ENCODE assay signal across 21 cellular contexts in genomic region chr4:96887857-96888256, GRCh38.
DNase-seq lines count a peak whose midpoint lies in the region; ATAC-seq, FAIRE-seq and TF ChIP-seq lines count a peak whose summit lies in the region.
"Had no signal": no experiment of that assay in that cellular context is flagged by ENCODE, and none has a peak within 500 bp of the region (broad histone marks: within the 10 kb centered on the region; RNA-seq: fewer than 3 reads in every experiment).

No MANE protein-coding gene starts in this region.

- H3K9ac ChIP-seq in H1 (replicated peaks in 1 of 4; ENCODE audit: extremely low read depth in 1 of 4, low read depth in 3 of 4, low read length in 3 of 4): 0 out of 7 replicates have a peak overlapping the region, but pooled peaks of 1 of the 4 experiments have one; percentile 32

- DNase-seq in HT1080 (ENCODE audit: low read depth) (peak; percentile 6), H1 (ENCODE audit: low read depth in 1 of 2, low spot score in 2 of 2) (no peak), islet precursor cell (peak; percentile 89), urothelium cell line (ENCODE audit: low spot score) (peak; percentile 3), body of pancreas (no peak), H4 (ENCODE audit: low spot score) (no peak)
- DNase-seq: BE2C; CD8-positive, alpha-beta T cell; COR-L47; DMS153; DMS79 treated with DMSO at 0.1 percent for 48 hours; GF-D8; GOT3; IMR-90; KBM-7 had no signal

- CTCF ChIA-PET in H1 (lab: Charles Lee; ENCODE audit: partially characterized antibody): interaction anchor here (0.6 kb wide), 1 partner anchor 184 kb away, joined by 4 read pairs; no protein-coding TSS in a partner anchor

- no peak overlapping the region for H3K14ac ChIP-seq in H1 (ENCODE audit: insufficient read length)

- no peak for ATAC-seq in GM18861 (IDR thresholded peaks at IDR 0.05; ENCODE audit: unreplicated experiment)
- no peak for ATAC-seq in body of pancreas
- no peak for ATAC-seq in GM21717 (IDR thresholded peaks at IDR 0.05; ENCODE audit: unreplicated experiment)
- ATAC-seq: A549; CD8-positive, alpha-beta T cell; HCT116 had no signal

- no peak overlapping the region for H4K91ac ChIP-seq in H1 (replicated peaks; ENCODE audit: insufficient read length, low read length)

- no peak overlapping the region for H2BK12ac ChIP-seq in H1 (ENCODE audit: low read depth, low read length)

- H3K18ac ChIP-seq in H1 (ENCODE audit: extremely low read depth, low read length): no peak overlapping the region

- H3K56ac ChIP-seq in H1 (replicated peaks; ENCODE audit: insufficient read length, low read depth, low read length): no peak overlapping the region

- H2BK120ac ChIP-seq in H1 (replicated peaks; ENCODE audit: low read depth, low read length): no peak overlapping the region

- POLR2A ChIA-PET in H1 (lab: Charles Lee; ENCODE audit: partially characterized antibody): no interaction called here

- no peak overlapping the region for H2AK5ac ChIP-seq in H1 (ENCODE audit: low read depth, low read length)

- no peak for TF ChIP-seq RAD21 in H1 (IDR thresholded peaks at IDR 0.05 in 1 of 2, conservative IDR thresholded peaks at IDR 0.05 in 1 of 2; ENCODE audit: low read depth in 2 of 2, low read length in 2 of 2)

- no peaks in the 10 kb centered on the region for H3K23me2 ChIP-seq in H1 (ENCODE audit: low read depth, low read length)

- no peak overlapping the region for H2BK20ac ChIP-seq in H1 (ENCODE audit: low read length)

- no peak for TF ChIP-seq CTCF in H1 (IDR thresholded peaks at IDR 0.05; ENCODE audit: control extremely low read depth in 1 of 3, insufficient read depth in 1 of 3, low read depth in 1 of 3, low read length in 3 of 3)
- no peak for TF ChIP-seq CTCF in body of pancreas (IDR thresholded peaks at IDR 0.05)

- H2BK15ac ChIP-seq in H1 (ENCODE audit: low read length): no peak overlapping the region

- H3K36me3 ChIP-seq in H1 (ENCODE audit: control insufficient read depth in 2 of 4, insufficient read depth in 4 of 4, low read length in 3 of 4) (no peaks in the 10 kb centered on the region), body of pancreas (replicated peaks in 1 of 2; ENCODE audit: insufficient read depth in 1 of 2, low read depth in 2 of 2) (no peaks in the 10 kb centered on the region)
- H3K36me3 ChIP-seq: BE2C had no signal

- FAIRE-seq in H1 (lab: Jason Lieb, UNC) (no peak), urothelium cell line (lab: Jason Lieb, UNC) (no peak)
- FAIRE-seq: A549, D721Med had no signal

- H4K8ac ChIP-seq in H1 (ENCODE audit: extremely low read depth, insufficient read depth, low read length): no peak overlapping the region

- no peak for TF ChIP-seq EP300 in H1 (IDR thresholded peaks at IDR 0.05; ENCODE audit: borderline replicate concordance in 1 of 2, low read depth in 2 of 2, low read length in 2 of 2)

- no peaks in the 10 kb centered on the region for H3K4me1 ChIP-seq in H1 (replicated peaks in 1 of 4; ENCODE audit: control insufficient read depth in 3 of 4, insufficient read depth in 4 of 4, low read length in 3 of 4)
- no peaks in the 10 kb centered on the region for H3K4me1 ChIP-seq in body of pancreas
- H3K4me1 ChIP-seq: A549, BE2C had no signal

- H3K27ac ChIP-seq in H1 (ENCODE audit: low read depth, low read length) (no peak overlapping the region), body of pancreas (no peak overlapping the region)
- H3K27ac ChIP-seq: A549, C4-2B had no signal

- intact Hi-C loops in body of pancreas (cut with DNase I): no loop called here

- H4K5ac ChIP-seq in H1 (ENCODE audit: insufficient read length, low read depth, low read length): no peak overlapping the region

- H3K4me3 ChIP-seq in H1 (ENCODE audit: extremely low read depth in 1 of 4, insufficient read depth in 2 of 4, low read depth in 3 of 4, low read length in 4 of 4) (no peak overlapping the region), body of pancreas (no peak overlapping the region)
- H3K4me3 ChIP-seq: A549 had no signal

- WGBS in H1 (ENCODE audit: extremely low coverage in 1 of 2, insufficient coverage in 1 of 2, insufficient read length in 1 of 2, insufficient replicate concordance in 2 of 2, low coverage in 1 of 2, low lambda C conversion rate in 2 of 2, missing lambda C conversion rate in 1 of 2), 2 experiments: 83% methylated on average over 3 of the region's 3 CpGs; no CpG with 5 or more reads in 1 of the 2 experiments
- 60 to 61% methylated on average over 3 of the region's 3 CpGs for WGBS in body of pancreas, 2 donors

- no peak overlapping the region for H2BK5ac ChIP-seq in H1 (ENCODE audit: low read depth, low read length)

- no peak overlapping the region for H3K4ac ChIP-seq in H1 (replicated peaks; ENCODE audit: insufficient read length, low read depth, low read length)

- H3K79me2 ChIP-seq in H1 (ENCODE audit: control insufficient read depth in 1 of 2, insufficient read depth in 2 of 2, low read length in 2 of 2): no peaks in the 10 kb centered on the region

- H3K79me1 ChIP-seq in H1 (ENCODE audit: low read depth, low read length): no peaks in the 10 kb centered on the region

- no peaks in the 10 kb centered on the region for H3K27me3 ChIP-seq in H1 (replicated peaks in 1 of 4; ENCODE audit: control insufficient read depth in 3 of 4, extremely low read depth in 1 of 4, insufficient read depth in 3 of 4, low read length in 3 of 4)
- H3K27me3 ChIP-seq in body of pancreas: no peaks in the 10 kb centered on the region
- H3K27me3 ChIP-seq: BE2C had no signal

- H3K4me2 ChIP-seq in H1 (ENCODE audit: insufficient read depth in 1 of 2, low read depth in 2 of 2, low read length in 2 of 2): no peak overlapping the region
- H3K4me2 ChIP-seq: A549 had no signal

- TF ChIP-seq POLR2A in H1 (IDR thresholded peaks at IDR 0.05; ENCODE audit: control extremely low read depth in 1 of 2, low read depth in 2 of 2, low read length in 2 of 2) (no peak), body of pancreas (IDR thresholded peaks at IDR 0.05) (no peak)

- H4K20me1 ChIP-seq in H1 (replicated peaks in 1 of 2; ENCODE audit: control insufficient read depth in 1 of 2, insufficient read depth in 2 of 2, low read length in 2 of 2): no peaks in the 10 kb centered on the region

- H3K23ac ChIP-seq in H1 (ENCODE audit: insufficient read length): no peak overlapping the region

- H2AFZ ChIP-seq in H1 (ENCODE audit: low read length): peak overlapping the region; percentile 41

- no peaks in the 10 kb centered on the region for H3K9me3 ChIP-seq in H1 (ENCODE audit: insufficient read depth in 2 of 2, low read depth in 1 of 2, low read length in 1 of 2)
- no peaks in the 10 kb centered on the region for H3K9me3 ChIP-seq in body of pancreas
- H3K9me3 ChIP-seq: A549, BE2C had no signal

TF ChIP-seq in H1, 55 proteins besides CTCF, POLR2A, EP300 and RAD21:
- TF ChIP-seq CHD2 (IDR thresholded peaks at IDR 0.05; ENCODE audit: low read length) (no peak), JUND (IDR thresholded peaks at IDR 0.05; ENCODE audit: low read length) (peak; percentile 19; the same call in 1 of the 2 replicates)

Comparison
In these comparisons a context has a peak if more than half of its experiments do, and no peak if none do; other contexts are left out.
1. DNase-seq: peak in HT1080 (single experiment), islet precursor cell (single experiment) and urothelium cell line (single experiment); none in H1 (0 of 2), body of pancreas (0 of 4) and H4 (single experiment).